In genomic region chr9:81682797-81683196, GRCh38 we compare ENCODE assay signal across 15 cellular contexts. TPM values are rescaled to one million over a fixed set of nuclear protein-coding genes. Genes with fewer than 3 reads are reported as not detected.
DNase-seq lines count a peak whose midpoint lies in the region; ATAC-seq and TF ChIP-seq lines count a peak whose summit lies in the region.
"Had no signal": no experiment of that assay in that cellular context is flagged by ENCODE, and none has a peak within 500 bp of the region (broad histone marks: within the 10 kb centered on the region; RNA-seq: fewer than 3 reads in every experiment).

No MANE protein-coding gene starts in this region.

- peak; percentile 49 for DNase-seq in MV-4-11 (lab: John Stamatoyannopoulos, UW)
- DNase-seq in endothelial cell (ENCODE audit: low spot score): no peak
- no peak for DNase-seq in ureter (ENCODE audit: low spot score)
- no peak for DNase-seq in NCI-H2029 treated with DMSO at 0.1 percent for 48 hours (lab: John Stamatoyannopoulos, UW)
- DNase-seq: activated T-cell treated with anti-CD3 and anti-CD28 coated beads for 4 hours, esophagus squamous epithelium, islet precursor cell, MG63, NCI-H526 treated with DMSO at 0.1 percent for 48 hours had no signal

- H3K27ac Mint-ChIP-seq in endothelial cell (ENCODE audit: unreplicated experiment): no peak overlapping the region
- H3K27ac Mint-ChIP-seq: brain had no signal

- H3K4me1 Mint-ChIP-seq in endothelial cell (ENCODE audit: unreplicated experiment): peaks cover 13% of the 10 kb centered on the region

- no peaks in the 10 kb centered on the region for H3K9me3 Mint-ChIP-seq in endothelial cell (ENCODE audit: unreplicated experiment)
- H3K9me3 Mint-ChIP-seq: brain had no signal

- H3K9ac ChIP-seq in BLaER1: no peak overlapping the region

- H4K20me1 ChIP-seq in BLaER1: peaks cover 91% of the 10 kb centered on the region

- H3K27me3 ChIP-seq in BLaER1: no peaks in the 10 kb centered on the region
- H3K27me3 ChIP-seq in muscle layer of duodenum (ENCODE audit: low read depth, low read length): no peaks in the 10 kb centered on the region
- H3K27me3 ChIP-seq: MG63 had no signal

- H3K4me2 ChIP-seq in BLaER1: peak overlapping the region; percentile 93

- peaks cover 32% of the 10 kb centered on the region for H3K36me3 Mint-ChIP-seq in endothelial cell (ENCODE audit: low read depth, unreplicated experiment)

- ATAC-seq in HG03095 (IDR thresholded peaks at IDR 0.05; ENCODE audit: unreplicated experiment) (no peak), HG02885 (IDR thresholded peaks at IDR 0.05; ENCODE audit: poor library complexity, unreplicated experiment) (no peak)

- peak overlapping the region; percentile 63 for H3K4me3 Mint-ChIP-seq in endothelial cell (ENCODE audit: unreplicated experiment)
- H3K4me3 Mint-ChIP-seq: brain had no signal

- peaks cover 7% of the 10 kb centered on the region for H3K27me3 Mint-ChIP-seq in endothelial cell (ENCODE audit: unreplicated experiment)

- H3K4me1 ChIP-seq in BLaER1 (peaks cover 68% of the 10 kb centered on the region), muscle layer of duodenum (ENCODE audit: control insufficient read depth in 1 of 2, insufficient read depth in 2 of 2, low read length in 2 of 2) (peaks cover 15 to 42% of the 10 kb centered on the region in 2 donors)

- no peak overlapping the region; the same call in 1 of the 2 replicates for H3K4me3 ChIP-seq in BLaER1
- peak overlapping the region; percentile 0 to 8 for H3K4me3 ChIP-seq in muscle layer of duodenum (ENCODE audit: low read depth in 1 of 2, low read length in 2 of 2)
- H3K4me3 ChIP-seq: MG63 had no signal

- TF ChIP-seq CTCF in endothelial cell (IDR thresholded peaks at IDR 0.05; ENCODE audit: unreplicated experiment): no peak

- H3K36me3 ChIP-seq in BLaER1 (peaks cover 53% of the 10 kb centered on the region), muscle layer of duodenum (ENCODE audit: control insufficient read depth in 1 of 2, insufficient read depth in 2 of 2, low read length in 2 of 2) (peaks cover 0 to 3% of the 10 kb centered on the region in 2 donors)
- H3K36me3 ChIP-seq: MG63 had no signal

- H3K9me3 ChIP-seq in BLaER1: no peaks in the 10 kb centered on the region
- no peaks in the 10 kb centered on the region for H3K9me3 ChIP-seq in muscle layer of duodenum (ENCODE audit: control insufficient read depth in 1 of 2, low read length in 2 of 2)
- H3K9me3 ChIP-seq: esophagus squamous epithelium, MG63 had no signal

- H3K27ac ChIP-seq in BLaER1 (no peak overlapping the region), muscle layer of duodenum (ENCODE audit: low read length) (no peak overlapping the region)
- H3K27ac ChIP-seq: VCaP had no signal

RNA-seq across cellular contexts. Expression of gene TLE1, which starts 6.5 kb away (rescaled TPM):
- total RNA-seq in endothelial cell (ENCODE audit: unreplicated experiment) (79.4 TPM), ureter (74.0 TPM)
